1 cellular context compared by ENCODE assay signal in the genomic region with DNA sequence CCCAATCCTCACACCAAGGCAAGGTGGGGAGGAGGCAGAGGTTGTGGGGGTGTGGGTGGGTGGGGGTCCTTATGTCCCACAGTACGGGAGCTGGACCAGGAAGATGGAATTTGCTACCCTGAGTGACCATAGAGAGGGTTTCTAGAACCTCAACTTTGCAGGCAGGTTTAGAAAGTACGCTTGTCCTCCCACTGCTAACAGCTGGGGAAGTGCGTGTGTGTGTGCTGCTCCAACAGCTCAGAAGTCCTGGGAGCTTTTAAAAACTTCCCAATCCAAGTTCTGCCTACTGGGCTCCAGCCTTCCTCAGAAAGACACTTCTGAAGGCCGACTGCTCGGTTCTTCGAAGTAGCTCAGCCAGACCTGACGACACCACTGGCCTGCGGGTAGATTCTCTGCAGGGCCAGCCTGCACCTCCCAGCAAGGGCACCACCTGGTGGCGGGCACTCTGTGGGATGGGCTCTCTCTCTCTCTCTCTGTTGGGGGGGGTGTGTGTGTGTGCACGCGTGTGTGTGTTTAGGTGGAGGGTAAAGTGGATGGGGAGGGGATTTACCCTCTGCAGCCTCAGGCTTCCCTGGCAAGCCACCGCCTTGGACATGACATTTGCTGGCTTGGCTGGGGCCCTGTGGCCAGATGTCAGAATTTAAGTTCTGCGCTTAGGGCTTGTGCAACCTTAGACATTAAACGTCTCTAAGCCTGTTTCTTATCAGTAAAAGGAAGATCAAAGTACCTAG.
A peak's percentile ranks its signal among the peaks of the same experiment; 100 is the strongest.
TF ChIP-seq lines count a peak whose summit lies in the region.

No MANE protein-coding gene starts in this region.

TF ChIP-seq in HepG2, 621 proteins besides CTCF, POLR2A, EP300 and RAD21 (continued from another document):
- TF ChIP-seq NFAT5 (CRISPR knock-in tag; IDR thresholded peaks at IDR 0.05) (no peak), MIER3 (CRISPR knock-in tag; IDR thresholded peaks at IDR 0.05; ENCODE audit: borderline replicate concordance) (no peak; the same call in 1 of the 2 replicates), SIN3B (IDR thresholded peaks at IDR 0.05; ENCODE audit: low read length) (no peak), EZH2 (conservative IDR thresholded peaks at IDR 0.05; ENCODE audit: low read depth, low read length) (no peak), ZNF501 (CRISPR knock-in tag; IDR thresholded peaks at IDR 0.05) (peak; percentile 23; the same call in 1 of the 2 replicates), ZNF687 (CRISPR knock-in tag; IDR thresholded peaks at IDR 0.05) (peak; percentile 51), FOSL2 (CRISPR knock-in tag; IDR thresholded peaks at IDR 0.05) (0 out of 2 replicates have a peak, but pooled peaks have one; percentile 17)
- TF ChIP-seq, protein P1, sequence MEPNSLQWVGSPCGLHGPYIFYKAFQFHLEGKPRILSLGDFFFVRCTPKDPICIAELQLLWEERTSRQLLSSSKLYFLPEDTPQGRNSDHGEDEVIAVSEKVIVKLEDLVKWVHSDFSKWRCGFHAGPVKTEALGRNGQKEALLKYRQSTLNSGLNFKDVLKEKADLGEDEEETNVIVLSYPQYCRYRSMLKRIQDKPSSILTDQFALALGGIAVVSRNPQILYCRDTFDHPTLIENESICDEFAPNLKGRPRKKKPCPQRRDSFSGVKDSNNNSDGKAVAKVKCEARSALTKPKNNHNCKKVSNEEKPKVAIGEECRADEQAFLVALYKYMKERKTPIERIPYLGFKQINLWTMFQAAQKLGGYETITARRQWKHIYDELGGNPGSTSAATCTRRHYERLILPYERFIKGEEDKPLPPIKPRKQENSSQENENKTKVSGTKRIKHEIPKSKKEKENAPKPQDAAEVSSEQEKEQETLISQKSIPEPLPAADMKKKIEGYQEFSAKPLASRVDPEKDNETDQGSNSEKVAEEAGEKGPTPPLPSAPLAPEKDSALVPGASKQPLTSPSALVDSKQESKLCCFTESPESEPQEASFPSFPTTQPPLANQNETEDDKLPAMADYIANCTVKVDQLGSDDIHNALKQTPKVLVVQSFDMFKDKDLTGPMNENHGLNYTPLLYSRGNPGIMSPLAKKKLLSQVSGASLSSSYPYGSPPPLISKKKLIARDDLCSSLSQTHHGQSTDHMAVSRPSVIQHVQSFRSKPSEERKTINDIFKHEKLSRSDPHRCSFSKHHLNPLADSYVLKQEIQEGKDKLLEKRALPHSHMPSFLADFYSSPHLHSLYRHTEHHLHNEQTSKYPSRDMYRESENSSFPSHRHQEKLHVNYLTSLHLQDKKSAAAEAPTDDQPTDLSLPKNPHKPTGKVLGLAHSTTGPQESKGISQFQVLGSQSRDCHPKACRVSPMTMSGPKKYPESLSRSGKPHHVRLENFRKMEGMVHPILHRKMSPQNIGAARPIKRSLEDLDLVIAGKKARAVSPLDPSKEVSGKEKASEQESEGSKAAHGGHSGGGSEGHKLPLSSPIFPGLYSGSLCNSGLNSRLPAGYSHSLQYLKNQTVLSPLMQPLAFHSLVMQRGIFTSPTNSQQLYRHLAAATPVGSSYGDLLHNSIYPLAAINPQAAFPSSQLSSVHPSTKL (CRISPR knock-in tag; IDR thresholded peaks at IDR 0.05): no peak
